In the genomic region with DNA sequence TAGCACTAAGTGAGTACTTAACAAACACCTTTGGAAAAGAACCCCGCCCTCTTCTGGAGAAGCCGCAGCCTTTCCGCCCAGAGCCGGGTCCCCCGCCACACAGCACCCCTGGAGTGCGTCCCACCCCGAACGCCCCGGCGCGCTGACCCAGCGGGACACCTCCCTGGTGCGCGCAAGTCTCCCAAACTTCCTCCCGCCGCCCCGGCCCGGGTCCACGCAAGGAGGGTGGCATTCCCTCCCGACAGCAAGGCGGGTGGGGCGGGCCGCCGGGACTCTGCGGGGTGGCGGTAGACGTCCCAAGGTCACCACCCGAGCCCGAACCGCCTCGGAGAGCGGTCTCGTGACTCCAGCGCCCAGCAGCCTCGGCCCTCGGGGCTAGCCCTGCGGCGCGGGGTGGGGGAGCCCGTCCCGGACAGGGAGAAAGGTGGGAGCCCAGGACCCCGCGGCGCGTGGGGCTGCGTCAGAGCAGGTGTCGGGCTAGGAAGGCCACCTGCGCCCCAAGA, we compare ENCODE assay signal across 1 cellular context.
TF ChIP-seq lines count a peak whose summit lies in the region.

No MANE protein-coding gene starts in this region.

TF ChIP-seq in HEK293, 187 proteins besides CTCF, POLR2A, EP300 and RAD21 (continued from another document):
- TF ChIP-seq INSM2 (tag by site-specific recombination; IDR thresholded peaks at IDR 0.05) = no peak
- peak; percentile 91 for TF ChIP-seq ZIC2 (tag by site-specific recombination; IDR thresholded peaks at IDR 0.05)
- peak; percentile 21; the same call in 1 of the 2 replicates for TF ChIP-seq WT1 (tag by site-specific recombination; IDR thresholded peaks at IDR 0.05)
- no peak for TF ChIP-seq ZFP37 (tag by site-specific recombination; IDR thresholded peaks at IDR 0.05)
- no peak for TF ChIP-seq ZNF16 (tag by site-specific recombination; IDR thresholded peaks at IDR 0.05; ENCODE audit: low read depth)
- TF ChIP-seq, protein P1, sequence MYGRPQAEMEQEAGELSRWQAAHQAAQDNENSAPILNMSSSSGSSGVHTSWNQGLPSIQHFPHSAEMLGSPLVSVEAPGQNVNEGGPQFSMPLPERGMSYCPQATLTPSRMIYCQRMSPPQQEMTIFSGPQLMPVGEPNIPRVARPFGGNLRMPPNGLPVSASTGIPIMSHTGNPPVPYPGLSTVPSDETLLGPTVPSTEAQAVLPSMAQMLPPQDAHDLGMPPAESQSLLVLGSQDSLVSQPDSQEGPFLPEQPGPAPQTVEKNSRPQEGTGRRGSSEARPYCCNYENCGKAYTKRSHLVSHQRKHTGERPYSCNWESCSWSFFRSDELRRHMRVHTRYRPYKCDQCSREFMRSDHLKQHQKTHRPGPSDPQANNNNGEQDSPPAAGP (tag by site-specific recombination; IDR thresholded peaks at IDR 0.05) = 0 out of 2 replicates have a peak, but pooled peaks have one; percentile 37
- no peak for TF ChIP-seq ZNF426 (tag by site-specific recombination; IDR thresholded peaks at IDR 0.05)
- no peak for TF ChIP-seq ZNF768 (tag by site-specific recombination; IDR thresholded peaks at IDR 0.05)
- peak; percentile 82 for TF ChIP-seq ZXDB (tag by site-specific recombination; IDR thresholded peaks at IDR 0.05)
- TF ChIP-seq ZBTB10 (tag by site-specific recombination; IDR thresholded peaks at IDR 0.05) = peak; percentile 40; the same call in 1 of the 2 replicates
- TF ChIP-seq GLI2 (tag by site-specific recombination; IDR thresholded peaks at IDR 0.05; ENCODE audit: borderline replicate concordance, low read depth) = no peak
- peak; percentile 94 for TF ChIP-seq GLIS2 (tag by site-specific recombination; IDR thresholded peaks at IDR 0.05)
- TF ChIP-seq ZNF514 (tag by site-specific recombination; IDR thresholded peaks at IDR 0.05) = no peak
- TF ChIP-seq ZNF449 (tag by site-specific recombination; IDR thresholded peaks at IDR 0.05) = peak; percentile 84
- TF ChIP-seq, protein P2, sequence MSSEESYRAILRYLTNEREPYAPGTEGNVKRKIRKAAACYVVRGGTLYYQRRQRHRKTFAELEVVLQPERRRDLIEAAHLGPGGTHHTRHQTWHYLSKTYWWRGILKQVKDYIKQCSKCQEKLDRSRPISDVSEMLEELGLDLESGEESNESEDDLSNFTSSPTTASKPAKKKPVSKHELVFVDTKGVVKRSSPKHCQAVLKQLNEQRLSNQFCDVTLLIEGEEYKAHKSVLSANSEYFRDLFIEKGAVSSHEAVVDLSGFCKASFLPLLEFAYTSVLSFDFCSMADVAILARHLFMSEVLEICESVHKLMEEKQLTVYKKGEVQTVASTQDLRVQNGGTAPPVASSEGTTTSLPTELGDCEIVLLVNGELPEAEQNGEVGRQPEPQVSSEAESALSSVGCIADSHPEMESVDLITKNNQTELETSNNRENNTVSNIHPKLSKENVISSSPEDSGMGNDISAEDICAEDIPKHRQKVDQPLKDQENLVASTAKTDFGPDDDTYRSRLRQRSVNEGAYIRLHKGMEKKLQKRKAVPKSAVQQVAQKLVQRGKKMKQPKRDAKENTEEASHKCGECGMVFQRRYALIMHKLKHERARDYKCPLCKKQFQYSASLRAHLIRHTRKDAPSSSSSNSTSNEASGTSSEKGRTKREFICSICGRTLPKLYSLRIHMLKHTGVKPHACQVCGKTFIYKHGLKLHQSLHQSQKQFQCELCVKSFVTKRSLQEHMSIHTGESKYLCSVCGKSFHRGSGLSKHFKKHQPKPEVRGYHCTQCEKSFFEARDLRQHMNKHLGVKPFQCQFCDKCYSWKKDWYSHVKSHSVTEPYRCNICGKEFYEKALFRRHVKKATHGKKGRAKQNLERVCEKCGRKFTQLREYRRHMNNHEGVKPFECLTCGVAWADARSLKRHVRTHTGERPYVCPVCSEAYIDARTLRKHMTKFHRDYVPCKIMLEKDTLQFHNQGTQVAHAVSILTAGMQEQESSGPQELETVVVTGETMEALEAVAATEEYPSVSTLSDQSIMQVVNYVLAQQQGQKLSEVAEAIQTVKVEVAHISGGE (tag by site-specific recombination; conservative IDR thresholded peaks at IDR 0.05; ENCODE audit: low read depth) = peak; percentile 20; the same call in 1 of the 2 replicates
- peak; percentile 53 for TF ChIP-seq PATZ1 (tag by site-specific recombination; IDR thresholded peaks at IDR 0.05)
- TF ChIP-seq ZNF335 (tag by site-specific recombination; conservative IDR thresholded peaks at IDR 0.05) = peak; percentile 62
- TF ChIP-seq KLF16 (tag by site-specific recombination; IDR thresholded peaks at IDR 0.05) = no peak
- peak; percentile 56; the same call in 1 of the 2 replicates for TF ChIP-seq KLF1 (tag by site-specific recombination; IDR thresholded peaks at IDR 0.05)
- no peak for TF ChIP-seq RBAK (tag by site-specific recombination; IDR thresholded peaks at IDR 0.05)
- peak; percentile 51 for TF ChIP-seq ZBTB26 (tag by site-specific recombination; optimal IDR thresholded peaks at IDR 0.05)
- no peak for TF ChIP-seq ELK4 (IDR thresholded peaks at IDR 0.05; ENCODE audit: borderline replicate concordance, low read depth, low read length)
